Comparison of ENCODE assay signal across 29 cellular contexts in genomic region chr12:27826076-27826475, GRCh38. TPM values are rescaled to one million over a fixed set of nuclear protein-coding genes. Genes with fewer than 3 reads are reported as not detected.
"Had no signal": no experiment of that assay in that cellular context is flagged by ENCODE, and none has a peak within 500 bp of the region (broad histone marks: within the 10 kb centered on the region; RNA-seq: fewer than 3 reads in every experiment).

No MANE protein-coding gene starts in this region.

- H2AFZ ChIP-seq: neural progenitor cell had no signal

- DNase-seq: activated CD4-positive, alpha-beta T cell treated with anti-CD3 and anti-CD28 coated beads for 48 hours; activated CD4-positive, alpha-beta T cell treated with anti-CD3 and anti-CD28 coated beads, Interleukin-2, amount 50 U/mL, for 48 hours; activated CD8-positive, alpha-beta memory T cell treated with anti-CD3 and anti-CD28 coated beads for 24 hours; activated effector memory CD4-positive, alpha-beta T cell treated with anti-CD3 and anti-CD28 coated beads, Interleukin-2, amount 50 U/mL, for 16 hours; activated naive CD4-positive, alpha-beta T cell treated with anti-CD3 and anti-CD28 coated beads, Interleukin-2, amount 10 ng/mL, durations not matched to agents 7 days and 5 days; activated naive CD8-positive, alpha-beta T cell treated with anti-CD3 and anti-CD28 coated beads, Interleukin-2, amount 10 ng/mL, durations not matched to agents 7 days and 5 days; activated T-cell treated with anti-CD3 and anti-CD28 coated beads, Interleukin-2, amount 50 U/mL, for 1 hour; amygdala; dorsolateral prefrontal cortex; effector memory CD4-positive, alpha-beta T cell; heart left ventricle; hypothalamus; kidney glomerular epithelial cell; left lung; lower lobe of right lung; mesendoderm; natural killer cell; right cardiac atrium; spleen; stimulated activated naive CD4-positive, alpha-beta T cell; transverse colon; WERI-Rb-1 had no signal

- H3K27ac ChIP-seq: breast epithelium, coronary artery, dorsolateral prefrontal cortex, foreskin keratinocyte, heart left ventricle, left lung, lower lobe of right lung, neural progenitor cell, spleen, transverse colon, WERI-Rb-1 had no signal

- H3K4me3 ChIP-seq: breast epithelium, coronary artery, dorsolateral prefrontal cortex, heart left ventricle, left lung, lower lobe of right lung, neural progenitor cell, spleen, transverse colon had no signal

- H3K9me3 ChIP-seq: breast epithelium, heart left ventricle, left lung, lower lobe of right lung, spleen, transverse colon had no signal

- H3K4me2 ChIP-seq: neural progenitor cell had no signal

- FAIRE-seq: TTC549 had no signal

- H3K27me3 ChIP-seq: breast epithelium, dorsolateral prefrontal cortex, foreskin keratinocyte, left lung, neural progenitor cell, transverse colon had no signal

- H3K36me3 ChIP-seq: breast epithelium, heart left ventricle, left lung, lower lobe of right lung, neural progenitor cell, spleen, transverse colon, WERI-Rb-1 had no signal

- H3K9ac ChIP-seq: neural progenitor cell had no signal

RNA-seq across cellular contexts. Expression of gene MANSC4, which starts 46.0 kb away (rescaled TPM):
- polyA plus RNA-seq: esophagus, heart left ventricle, right cardiac atrium, urinary bladder had no signal
